In genomic region chr7:33724201-33724600, GRCh38 we compare ENCODE assay signal across 30 cellular contexts.
"Had no signal": no experiment of that assay in that cellular context is flagged by ENCODE, and none has a peak within 500 bp of the region (broad histone marks: within the 10 kb centered on the region; RNA-seq: fewer than 3 reads in every experiment).

No MANE protein-coding gene starts in this region.

- H3K36me3 ChIP-seq: adrenal gland, colonic mucosa, esophagus muscularis mucosa, gastrocnemius medialis had no signal

- H3K9me3 ChIP-seq: adrenal gland, body of pancreas, colonic mucosa, esophagus muscularis mucosa, gastrocnemius medialis had no signal

- H3K27ac ChIP-seq: adrenal gland, body of pancreas, colonic mucosa, esophagus muscularis mucosa, foreskin keratinocyte, gastrocnemius medialis had no signal

- H3K27me3 ChIP-seq: adrenal gland, body of pancreas, colonic mucosa, esophagus muscularis mucosa, foreskin keratinocyte, gastrocnemius medialis had no signal

- H3K4me3 ChIP-seq: adrenal gland, body of pancreas, colonic mucosa, esophagus muscularis mucosa, gastrocnemius medialis had no signal

- ATAC-seq: activated CD4-positive, alpha-beta T cell treated with anti-CD3 and anti-CD28 coated beads for 36 hours; activated CD8-positive, alpha-beta memory T cell treated with anti-CD3 and anti-CD28 coated beads, Interleukin-2, amount 10 ng/mL, durations not matched to agents 7 days and 5 days; activated CD8-positive, alpha-beta T cell treated with anti-CD3 and anti-CD28 coated beads, Interleukin-2, amount 10 ng/mL, durations not matched to agents 7 days and 5 days; activated naive CD8-positive, alpha-beta T cell treated with anti-CD3 and anti-CD28 coated beads, Interleukin-2, amount 50 U/mL, for 24 hours; body of pancreas; foreskin keratinocyte; gastrocnemius medialis; T-helper 17 cell had no signal

- H3K4me1 ChIP-seq: adrenal gland, body of pancreas, colonic mucosa, foreskin keratinocyte had no signal

- DNase-seq: activated CD4-positive, alpha-beta memory T cell treated with anti-CD3 and anti-CD28 coated beads for 36 hours; activated CD4-positive, alpha-beta T cell treated with anti-CD3 and anti-CD28 coated beads for 36 hours; activated CD4-positive, alpha-beta T cell treated with anti-CD3 and anti-CD28 coated beads, Interleukin-2, amount 10 ng/mL, durations not matched to agents 24 days and 14 days; activated CD4-positive, CD25-positive, alpha-beta regulatory T cell; activated CD4-positive, CD25-positive, alpha-beta regulatory T cell treated with anti-CD3 and anti-CD28 coated beads, Interleukin-2, amount 50 U/mL, for 72 hours; activated CD8-positive, alpha-beta memory T cell treated with anti-CD3 and anti-CD28 coated beads, Interleukin-2, amount 10 ng/mL, durations not matched to agents 7 days and 5 days; activated CD8-positive, alpha-beta memory T cell treated with anti-CD3 and anti-CD28 coated beads, Interleukin-2, amount 50 U/mL, for 4 hours; activated CD8-positive, alpha-beta T cell treated with anti-CD3 and anti-CD28 coated beads, Interleukin-2, amount 10 ng/mL, durations not matched to agents 7 days and 5 days; activated effector memory CD4-positive, alpha-beta T cell treated with anti-CD3 and anti-CD28 coated beads, Interleukin-2, amount 50 U/mL, for 16 hours; activated naive CD4-positive, alpha-beta T cell treated with anti-CD3 and anti-CD28 coated beads for 36 hours; activated naive CD8-positive, alpha-beta T cell treated with anti-CD3 and anti-CD28 coated beads for 36 hours; activated naive CD8-positive, alpha-beta T cell treated with anti-CD3 and anti-CD28 coated beads, Interleukin-2, amount 50 U/mL, for 24 hours; activated T-cell treated with anti-CD3 and anti-CD28 coated beads, Interleukin-2, amount 50 U/mL, for 1 hour; activated T-cell treated with anti-CD3 and anti-CD28 coated beads, Interleukin-2, amount 50 U/mL, for 48 hours; adrenal gland; amygdala; aorta; body of pancreas; central memory CD4-positive, alpha-beta T cell; cerebellar nuclear complex; colonic mucosa; effector CD8-positive, alpha-beta T cell; erythroblast; foreskin keratinocyte; gastrocnemius medialis; glutamatergic neuron; T-helper 1 cell; T-helper 17 cell; T1000 had no signal
